8 cellular contexts compared by ENCODE assay signal in the genomic region with DNA sequence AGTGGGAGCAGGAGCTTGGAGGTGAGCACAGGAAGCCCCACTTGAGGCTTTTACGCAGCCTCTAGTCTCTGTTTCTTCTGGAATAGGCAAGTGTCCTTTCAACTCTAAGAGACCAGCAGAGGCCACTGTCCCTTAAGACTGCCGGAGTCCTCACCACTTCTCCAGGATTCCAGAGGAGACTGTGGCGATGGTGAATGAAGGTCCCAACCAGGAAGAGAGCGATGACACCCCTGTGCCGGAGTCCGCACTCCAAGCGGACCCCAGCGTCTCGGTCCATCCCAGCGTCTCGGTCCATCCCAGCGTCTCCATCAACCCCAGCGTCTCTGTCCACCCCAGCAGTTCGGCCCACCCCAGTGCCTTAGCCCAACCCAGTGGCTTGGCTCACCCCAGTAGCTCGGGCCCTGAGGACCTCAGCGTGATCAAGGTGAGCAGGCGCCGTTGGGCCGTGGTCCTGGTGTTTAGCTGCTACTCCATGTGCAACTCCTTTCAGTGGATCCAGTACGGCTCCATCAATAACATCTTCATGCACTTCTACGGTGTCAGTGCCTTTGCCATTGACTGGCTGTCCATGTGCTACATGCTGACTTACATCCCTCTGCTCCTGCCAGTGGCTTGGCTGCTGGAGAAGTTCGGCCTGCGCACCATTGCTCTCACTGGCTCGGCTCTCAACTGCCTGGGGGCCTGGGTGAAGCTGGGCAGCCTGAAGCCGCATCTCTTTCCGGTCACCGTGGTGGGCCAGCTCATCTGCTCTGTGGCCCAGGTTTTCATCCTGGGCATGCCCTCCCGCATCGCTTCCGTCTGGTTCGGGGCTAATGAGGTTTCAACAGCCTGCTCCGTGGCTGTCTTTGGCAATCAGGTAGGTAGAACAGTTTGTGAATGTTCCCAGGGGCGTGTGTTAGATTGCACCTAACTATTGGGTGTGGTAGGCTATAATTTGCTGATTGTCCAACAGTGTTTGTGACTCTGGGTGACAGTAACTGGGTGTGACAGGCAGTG. TPM values are rescaled to one million over a fixed set of nuclear protein-coding genes. Genes with fewer than 3 reads are reported as not detected.
DNase-seq lines count a peak whose midpoint lies in the region; ATAC-seq and TF ChIP-seq lines count a peak whose summit lies in the region.

No MANE protein-coding gene starts in this region.

- no peak overlapping the region for H3K27ac ChIP-seq in GM23338 (ENCODE audit: low read depth)
- H3K27ac ChIP-seq in Karpas-422 (ENCODE audit: low read length): no peak overlapping the region

- TF ChIP-seq CTCF in AG09309 (IDR thresholded peaks at IDR 0.05; ENCODE audit: control insufficient read depth, insufficient read depth, low read depth, low read length, missing control alignments): no peak
- peak; percentile 18 to 46; a peak in 3 of 4 replicates for TF ChIP-seq CTCF in GM23338 (conservative IDR thresholded peaks at IDR 0.05; ENCODE audit: low read depth in 2 of 2)
- peak; percentile 35 for TF ChIP-seq CTCF in fibroblast of villous mesenchyme (IDR thresholded peaks at IDR 0.05; ENCODE audit: insufficient read depth, low read depth, low read length)
- TF ChIP-seq CTCF in omental fat pad (IDR thresholded peaks at IDR 0.05): no peak

- DNase-seq in AG09309 (ENCODE audit: low read depth): no peak
- no peak for DNase-seq in GM23338 (ENCODE audit: low spot score)
- peak; percentile 65 for DNase-seq in fibroblast of villous mesenchyme (ENCODE audit: low read depth)
- DNase-seq in omental fat pad (ENCODE audit: low spot score): no peak
- DNase-seq in HUDEP-2 (lab: John Stamatoyannopoulos, UW; ENCODE audit: unreplicated experiment in 76 of 76): no peak
- no peak for DNase-seq in cerebellar nuclear complex (lab: John Stamatoyannopoulos, UW)
- no peak for DNase-seq in Karpas-422

- peaks cover 13% of the 10 kb centered on the region for H3K27me3 Mint-ChIP-seq in GM23338 (ENCODE audit: insufficient read depth, low read depth, poor library complexity)

- no peaks in the 10 kb centered on the region for H3K36me3 Mint-ChIP-seq in GM23338 (ENCODE audit: low read depth)

- H3K9me3 Mint-ChIP-seq in GM23338: no peaks in the 10 kb centered on the region

- H3K4me1 Mint-ChIP-seq in GM23338: peaks cover 11% of the 10 kb centered on the region

- no peak overlapping the region for H3K9ac ChIP-seq in Karpas-422 (ENCODE audit: low read length)

- no peak overlapping the region for H3K27ac Mint-ChIP-seq in GM23338

- H3K9me2 ChIP-seq in GM23338 (ENCODE audit: insufficient read depth): no peaks in the 10 kb centered on the region
- H3K9me2 ChIP-seq in Karpas-422 (replicated peaks; ENCODE audit: insufficient read depth, low read length): no peaks in the 10 kb centered on the region

- no peak overlapping the region; the same call in 2 of the 3 replicates for H3K4me3 Mint-ChIP-seq in GM23338

- H3K4me2 ChIP-seq in GM23338 (peak overlapping the region; percentile 91), Karpas-422 (ENCODE audit: low read depth, low read length, poor library complexity, severe bottlenecking) (no peak overlapping the region)

- H3K4me1 ChIP-seq in GM23338 (ENCODE audit: insufficient read depth): peaks cover 11% of the 10 kb centered on the region; the same call in 1 of the 2 replicates
- peaks cover 22% of the 10 kb centered on the region for H3K4me1 ChIP-seq in Karpas-422 (ENCODE audit: low read length)

- H3K36me3 ChIP-seq in GM23338 (ENCODE audit: insufficient read depth): no peaks in the 10 kb centered on the region
- H3K36me3 ChIP-seq in Karpas-422 (ENCODE audit: insufficient read depth, low read length): no peaks in the 10 kb centered on the region

- H3K79me2 ChIP-seq in GM23338 (replicated peaks; ENCODE audit: insufficient read depth) (no peaks in the 10 kb centered on the region), Karpas-422 (ENCODE audit: low read length) (no peaks in the 10 kb centered on the region)

- H4K20me1 ChIP-seq in GM23338 (replicated peaks; ENCODE audit: insufficient read depth): no peaks in the 10 kb centered on the region
- no peaks in the 10 kb centered on the region for H4K20me1 ChIP-seq in Karpas-422 (ENCODE audit: insufficient read depth, low read depth, low read length)

- peak; percentile 19; the same call in 2 of the 3 replicates for ATAC-seq in GM23338
- ATAC-seq in SK-N-SH treated with all-trans-retinoic acid at 6 μM for 48 hours: peak; percentile 46; the same call in 2 of the 3 replicates
- peak; percentile 66 for ATAC-seq in omental fat pad (ENCODE audit: low FRiP score)

- H3K27me3 ChIP-seq in GM23338 (ENCODE audit: insufficient read depth): peaks cover 15% of the 10 kb centered on the region
- no peaks in the 10 kb centered on the region for H3K27me3 ChIP-seq in Karpas-422 (ENCODE audit: low read length)

- H3F3A ChIP-seq in GM23338 (replicated peaks; ENCODE audit: low read depth): peaks cover 3% of the 10 kb centered on the region; the same call in 1 of the 2 replicates

- H3K4me3 ChIP-seq in AG09309 (ENCODE audit: control insufficient read depth, low read depth, low read length) (peak overlapping the region; percentile 59), GM23338 (peak overlapping the region; percentile 93), fibroblast of villous mesenchyme (ENCODE audit: low read depth, low read length) (peak overlapping the region; percentile 62), Karpas-422 (ENCODE audit: low read length) (no peak overlapping the region)

- H2AFZ ChIP-seq in GM23338: peak overlapping the region; percentile 97
- no peak overlapping the region for H2AFZ ChIP-seq in Karpas-422 (ENCODE audit: low read length)

- no peaks in the 10 kb centered on the region for H3K9me3 ChIP-seq in Karpas-422 (ENCODE audit: low read length)

TF ChIP-seq in GM23338, 12 proteins besides CTCF, POLR2A, EP300 and RAD21 (continues in another document):
- TF ChIP-seq ZNF331 (CRISPR knock-in tag; IDR thresholded peaks at IDR 0.05; ENCODE audit: low read depth): no peak
- no peak for TF ChIP-seq STAT1 (IDR thresholded peaks at IDR 0.05; ENCODE audit: unreplicated experiment)
- no peak for TF ChIP-seq CREB1 (CRISPR knock-in tag; IDR thresholded peaks at IDR 0.05; ENCODE audit: low read depth)
- TF ChIP-seq JUNB (IDR thresholded peaks at IDR 0.05; ENCODE audit: unreplicated experiment): no peak
- TF ChIP-seq POLR2AphosphoS5 (IDR thresholded peaks at IDR 0.05; ENCODE audit: low read depth): no peak

TF ChIP-seq in SK-N-SH treated with all-trans-retinoic acid at 6 μM for 48 hours, 23 proteins besides CTCF, POLR2A, EP300 and RAD21 (continues in another document):
- no peak for TF ChIP-seq ESRRG (CRISPR knock-in tag; IDR thresholded peaks at IDR 0.05)
- TF ChIP-seq TCF4 (CRISPR knock-in tag; IDR thresholded peaks at IDR 0.05; ENCODE audit: borderline replicate concordance): no peak
- no peak for TF ChIP-seq SNAI2 (CRISPR knock-in tag; IDR thresholded peaks at IDR 0.05)
- TF ChIP-seq, protein P1, sequence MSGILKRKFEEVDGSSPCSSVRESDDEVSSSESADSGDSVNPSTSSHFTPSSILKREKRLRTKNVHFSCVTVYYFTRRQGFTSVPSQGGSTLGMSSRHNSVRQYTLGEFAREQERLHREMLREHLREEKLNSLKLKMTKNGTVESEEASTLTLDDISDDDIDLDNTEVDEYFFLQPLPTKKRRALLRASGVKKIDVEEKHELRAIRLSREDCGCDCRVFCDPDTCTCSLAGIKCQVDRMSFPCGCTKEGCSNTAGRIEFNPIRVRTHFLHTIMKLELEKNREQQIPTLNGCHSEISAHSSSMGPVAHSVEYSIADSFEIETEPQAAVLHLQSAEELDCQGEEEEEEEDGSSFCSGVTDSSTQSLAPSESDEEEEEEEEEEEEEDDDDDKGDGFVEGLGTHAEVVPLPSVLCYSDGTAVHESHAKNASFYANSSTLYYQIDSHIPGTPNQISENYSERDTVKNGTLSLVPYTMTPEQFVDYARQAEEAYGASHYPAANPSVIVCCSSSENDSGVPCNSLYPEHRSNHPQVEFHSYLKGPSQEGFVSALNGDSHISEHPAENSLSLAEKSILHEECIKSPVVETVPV (CRISPR knock-in tag; IDR thresholded peaks at IDR 0.05): no peak
- TF ChIP-seq PPARA (CRISPR knock-in tag; IDR thresholded peaks at IDR 0.05; ENCODE audit: borderline replicate concordance): no peak
- TF ChIP-seq ZNF565 (CRISPR knock-in tag; conservative IDR thresholded peaks at IDR 0.05; ENCODE audit: low read depth): no peak
- no peak for TF ChIP-seq CSDC2 (CRISPR knock-in tag; IDR thresholded peaks at IDR 0.05)
- TF ChIP-seq ZFP30 (CRISPR knock-in tag; IDR thresholded peaks at IDR 0.05): no peak
- TF ChIP-seq RARB (CRISPR knock-in tag; IDR thresholded peaks at IDR 0.05): no peak
- no peak for TF ChIP-seq BACH2 (CRISPR knock-in tag; IDR thresholded peaks at IDR 0.05; ENCODE audit: borderline replicate concordance)
- TF ChIP-seq ISL1 (CRISPR knock-in tag; IDR thresholded peaks at IDR 0.05): no peak
- no peak for TF ChIP-seq ZNF70 (CRISPR knock-in tag; IDR thresholded peaks at IDR 0.05)
- TF ChIP-seq ZFP3 (CRISPR knock-in tag; IDR thresholded peaks at IDR 0.05): no peak
- no peak for TF ChIP-seq ZNF8 (CRISPR knock-in tag; IDR thresholded peaks at IDR 0.05)
- TF ChIP-seq OSR1 (CRISPR knock-in tag; IDR thresholded peaks at IDR 0.05): no peak
- TF ChIP-seq ZC3H10 (CRISPR knock-in tag; IDR thresholded peaks at IDR 0.05): no peak
- TF ChIP-seq, protein P2, sequence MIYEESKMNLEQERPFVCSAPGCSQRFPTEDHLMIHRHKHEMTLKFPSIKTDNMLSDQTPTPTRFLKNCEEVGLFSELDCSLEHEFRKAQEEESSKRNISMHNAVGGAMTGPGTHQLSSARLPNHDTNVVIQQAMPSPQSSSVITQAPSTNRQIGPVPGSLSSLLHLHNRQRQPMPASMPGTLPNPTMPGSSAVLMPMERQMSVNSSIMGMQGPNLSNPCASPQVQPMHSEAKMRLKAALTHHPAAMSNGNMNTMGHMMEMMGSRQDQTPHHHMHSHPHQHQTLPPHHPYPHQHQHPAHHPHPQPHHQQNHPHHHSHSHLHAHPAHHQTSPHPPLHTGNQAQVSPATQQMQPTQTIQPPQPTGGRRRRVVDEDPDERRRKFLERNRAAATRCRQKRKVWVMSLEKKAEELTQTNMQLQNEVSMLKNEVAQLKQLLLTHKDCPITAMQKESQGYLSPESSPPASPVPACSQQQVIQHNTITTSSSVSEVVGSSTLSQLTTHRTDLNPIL (CRISPR knock-in tag; IDR thresholded peaks at IDR 0.05; ENCODE audit: low read depth): no peak

RNA-seq across cellular contexts. Expression of a gene that starts 0.7 kb away (rescaled TPM):
- total RNA-seq in GM23338 (2014; rRNA removed; shearing (Covaris generic)): 3.1 and 3.3 TPM in 2 replicates
- 1.4 and 3.4 TPM in 2 replicates for polyA plus RNA-seq in GM23338 (2016; fragmentation: Nextera tagmentation; extraction: Ambion mirVana)
- total RNA-seq in fibroblast of villous mesenchyme: 0.43 and 0.64 TPM in 2 replicates
- 10 to 100 TPM in 3 of 4 donors, 1 to 10 TPM in 1; 5.8 to 25.6 (median 11.8) TPM for total RNA-seq in omental fat pad
- not detected in 2 replicates for total RNA-seq in Karpas-422 (2014; rRNA removed; shearing (Covaris generic); ENCODE audit: low replicate concordance)

RNA-seq across cellular contexts. Expression of a gene that starts 56.8 kb away (rescaled TPM):
- total RNA-seq in GM23338 (2014; rRNA removed; shearing (Covaris generic)): not detected in 2 replicates
- not detected in 2 replicates for polyA plus RNA-seq in GM23338 (2016; fragmentation: Nextera tagmentation; extraction: Ambion mirVana)
- total RNA-seq in fibroblast of villous mesenchyme (not detected in 2 replicates), omental fat pad (10 to 100 TPM in 3 of 4 donors, 1 to 10 TPM in 1; 8.2 to 22.8 (median 12.9) TPM)
- not detected in 2 replicates for total RNA-seq in Karpas-422 (2014; rRNA removed; shearing (Covaris generic); ENCODE audit: low replicate concordance)

Comparison
In these comparisons a context has a peak if more than half of its experiments do, and no peak if none do; other contexts are left out.
1. CTCF ChIP-seq: peak in GM23338 (2 of 2) and fibroblast of villous mesenchyme (single experiment); none in AG09309 (single experiment) and omental fat pad (0 of 3).
2. Peak in every context shown above with its lines, with median percentiles within 50 percentile points of each other: ATAC-seq.